32 cellular contexts compared by ENCODE assay signal in genomic region chr4:3422808-3423297, GRCh38. TPM values are rescaled to one million over a fixed set of nuclear protein-coding genes. Genes with fewer than 3 reads are reported as not detected.
"Had no signal": no experiment of that assay in that cellular context is flagged by ENCODE, and none has a peak within 500 bp of the region (broad histone marks: within the 10 kb centered on the region; RNA-seq: fewer than 3 reads in every experiment).

No MANE protein-coding gene starts in this region.

- H3K27me3 Mint-ChIP-seq: activated CD4-positive, alpha-beta T cell treated with anti-CD3 and anti-CD28 coated beads, Interleukin-2, amount 10 ng/mL, durations not matched to agents 24 days and 14 days; activated CD8-positive, alpha-beta T cell treated with anti-CD3 and anti-CD28 coated beads for 36 hours; activated naive CD4-positive, alpha-beta T cell treated with anti-CD3 and anti-CD28 coated beads, Interleukin-2, amount 50 U/mL, for 24 hours; activated naive CD8-positive, alpha-beta T cell treated with anti-CD3 and anti-CD28 coated beads, Interleukin-2, amount 10 ng/mL, durations not matched to agents 7 days and 5 days; activated T-helper 17 cell treated with anti-CD3 and anti-CD28 coated beads, Interleukin-2, amount 50 U/mL, for 72 hours had no signal

- DNase-seq: activated CD4-positive, alpha-beta T cell treated with anti-CD3 and anti-CD28 coated beads, Interleukin-2, amount 10 ng/mL, durations not matched to agents 24 days and 14 days; activated CD4-positive, alpha-beta T cell treated with anti-CD3 and anti-CD28 coated beads, Interleukin-2, amount 50 U/mL, for 4 hours; activated CD8-positive, alpha-beta T cell treated with anti-CD3 and anti-CD28 coated beads for 36 hours; activated effector memory CD4-positive, alpha-beta T cell treated with anti-CD3 and anti-CD28 coated beads, Interleukin-2, amount 50 U/mL, for 16 hours; activated naive CD4-positive, alpha-beta T cell; activated naive CD8-positive, alpha-beta T cell treated with anti-CD3 and anti-CD28 coated beads, Interleukin-2, amount 10 ng/mL, durations not matched to agents 7 days and 5 days; activated T-cell treated with anti-CD3 and anti-CD28 coated beads, Interleukin-2, amount 50 U/mL, for 1 hour; activated T-cell treated with anti-CD3 and anti-CD28 coated beads, Interleukin-2, amount 50 U/mL, for 72 hours; amygdala; body of pancreas; Karpas-422; KBM-7; NCI-H1105 treated with DMSO at 0.1 percent for 48 hours; NCI-H1436; NCI-H1694 treated with DMSO at 0.1 percent for 48 hours; NCI-H2029; NCI-H345; NCI-H524 treated with DMSO at 0.1 percent for 48 hours; SHP77; SJCRH30; T1000; WERI-Rb-1 had no signal

- H3K36me3 ChIP-seq: breast epithelium had no signal

- ATAC-seq: activated CD8-positive, alpha-beta T cell treated with anti-CD3 and anti-CD28 coated beads for 36 hours; activated T-cell treated with anti-CD3 and anti-CD28 coated beads, Interleukin-2, amount 50 U/mL, for 72 hours; activated T-helper 17 cell treated with anti-CD3 and anti-CD28 coated beads, Interleukin-2, amount 50 U/mL, for 72 hours; body of pancreas had no signal

- H3K4me1 ChIP-seq: body of pancreas, breast epithelium, SJCRH30 had no signal

- H3K4me1 Mint-ChIP-seq: activated CD4-positive, alpha-beta T cell treated with anti-CD3 and anti-CD28 coated beads, Interleukin-2, amount 10 ng/mL, durations not matched to agents 24 days and 14 days; activated naive CD4-positive, alpha-beta T cell treated with anti-CD3 and anti-CD28 coated beads, Interleukin-2, amount 50 U/mL, for 24 hours; activated naive CD8-positive, alpha-beta T cell treated with anti-CD3 and anti-CD28 coated beads, Interleukin-2, amount 10 ng/mL, durations not matched to agents 7 days and 5 days; activated T-helper 17 cell treated with anti-CD3 and anti-CD28 coated beads, Interleukin-2, amount 50 U/mL, for 72 hours had no signal

- H3K4me3 ChIP-seq: body of pancreas, breast epithelium, SJCRH30, SK-N-MC had no signal

- H3K9me3 Mint-ChIP-seq: activated CD4-positive, alpha-beta T cell treated with anti-CD3 and anti-CD28 coated beads, Interleukin-2, amount 10 ng/mL, durations not matched to agents 24 days and 14 days; activated CD8-positive, alpha-beta T cell treated with anti-CD3 and anti-CD28 coated beads for 36 hours; activated naive CD4-positive, alpha-beta T cell treated with anti-CD3 and anti-CD28 coated beads, Interleukin-2, amount 50 U/mL, for 24 hours; activated naive CD8-positive, alpha-beta T cell treated with anti-CD3 and anti-CD28 coated beads, Interleukin-2, amount 10 ng/mL, durations not matched to agents 7 days and 5 days; activated T-cell treated with anti-CD3 and anti-CD28 coated beads, Interleukin-2, amount 50 U/mL, for 72 hours; activated T-helper 17 cell treated with anti-CD3 and anti-CD28 coated beads, Interleukin-2, amount 50 U/mL, for 72 hours had no signal

- H3K27ac Mint-ChIP-seq: activated CD4-positive, alpha-beta T cell treated with anti-CD3 and anti-CD28 coated beads, Interleukin-2, amount 10 ng/mL, durations not matched to agents 24 days and 14 days; activated CD8-positive, alpha-beta T cell treated with anti-CD3 and anti-CD28 coated beads for 36 hours; activated naive CD4-positive, alpha-beta T cell treated with anti-CD3 and anti-CD28 coated beads, Interleukin-2, amount 50 U/mL, for 24 hours; activated naive CD8-positive, alpha-beta T cell treated with anti-CD3 and anti-CD28 coated beads, Interleukin-2, amount 10 ng/mL, durations not matched to agents 7 days and 5 days; activated T-cell treated with anti-CD3 and anti-CD28 coated beads, Interleukin-2, amount 50 U/mL, for 72 hours; activated T-helper 17 cell treated with anti-CD3 and anti-CD28 coated beads, Interleukin-2, amount 50 U/mL, for 72 hours had no signal

- H3K9me3 ChIP-seq: body of pancreas, breast epithelium, SJCRH30 had no signal

- H3K4me3 Mint-ChIP-seq: activated CD4-positive, alpha-beta T cell treated with anti-CD3 and anti-CD28 coated beads, Interleukin-2, amount 10 ng/mL, durations not matched to agents 24 days and 14 days; activated CD8-positive, alpha-beta T cell treated with anti-CD3 and anti-CD28 coated beads for 36 hours; activated naive CD4-positive, alpha-beta T cell treated with anti-CD3 and anti-CD28 coated beads, Interleukin-2, amount 50 U/mL, for 24 hours; activated naive CD8-positive, alpha-beta T cell treated with anti-CD3 and anti-CD28 coated beads, Interleukin-2, amount 10 ng/mL, durations not matched to agents 7 days and 5 days; activated T-cell treated with anti-CD3 and anti-CD28 coated beads, Interleukin-2, amount 50 U/mL, for 72 hours; activated T-helper 17 cell treated with anti-CD3 and anti-CD28 coated beads, Interleukin-2, amount 50 U/mL, for 72 hours had no signal

- H3K27ac ChIP-seq: body of pancreas, breast epithelium, RWPE1, SJCRH30, SK-N-MC, WERI-Rb-1 had no signal

- H3K27me3 ChIP-seq: body of pancreas, breast epithelium, SJCRH30 had no signal

- H3K36me3 Mint-ChIP-seq: activated naive CD8-positive, alpha-beta T cell treated with anti-CD3 and anti-CD28 coated beads, Interleukin-2, amount 10 ng/mL, durations not matched to agents 7 days and 5 days had no signal

RNA-seq across cellular contexts. Expression of gene HGFAC, which starts 18.9 kb away (rescaled TPM):
- total RNA-seq: activated CD4-positive, alpha-beta T cell treated with anti-CD3 and anti-CD28 coated beads, Interleukin-2, amount 10 ng/mL, durations not matched to agents 24 days and 14 days; activated CD8-positive, alpha-beta memory T cell treated with anti-CD3 and anti-CD28 coated beads for 36 hours; activated CD8-positive, alpha-beta T cell treated with anti-CD3 and anti-CD28 coated beads for 36 hours; activated naive CD8-positive, alpha-beta T cell treated with anti-CD3 and anti-CD28 coated beads, Interleukin-2, amount 10 ng/mL, durations not matched to agents 7 days and 5 days; activated T-helper 17 cell treated with anti-CD3 and anti-CD28 coated beads, Interleukin-2, amount 50 U/mL, for 72 hours; NCI-H460; T-helper 1 cell treated with Interleukin-12 subunit alpha and Interleukin-12 subunit beta and Interleukin-4 antibody, amounts not matched to agents 30 ng/mL and 1 ng/mL, for 36 hours; T-helper 2 cell treated with Interferon-gamma antibody and Interleukin-4, amounts not matched to agents 100 ng/mL and 5 ng/mL, for 36 hours had no signal

RNA-seq across cellular contexts. Expression of gene DOK7, which starts 40.3 kb away (rescaled TPM):
- total RNA-seq: activated CD4-positive, alpha-beta T cell treated with anti-CD3 and anti-CD28 coated beads, Interleukin-2, amount 10 ng/mL, durations not matched to agents 24 days and 14 days; activated CD8-positive, alpha-beta memory T cell treated with anti-CD3 and anti-CD28 coated beads for 36 hours; activated CD8-positive, alpha-beta T cell treated with anti-CD3 and anti-CD28 coated beads for 36 hours; activated naive CD8-positive, alpha-beta T cell treated with anti-CD3 and anti-CD28 coated beads, Interleukin-2, amount 10 ng/mL, durations not matched to agents 7 days and 5 days; activated T-cell treated with anti-CD3 and anti-CD28 coated beads, Interleukin-2, amount 50 U/mL, for 72 hours; activated T-helper 17 cell treated with anti-CD3 and anti-CD28 coated beads, Interleukin-2, amount 50 U/mL, for 72 hours; astrocyte; T-helper 1 cell treated with Interleukin-12 subunit alpha and Interleukin-12 subunit beta and Interleukin-4 antibody, amounts not matched to agents 30 ng/mL and 1 ng/mL, for 36 hours; T-helper 2 cell treated with Interferon-gamma antibody and Interleukin-4, amounts not matched to agents 100 ng/mL and 5 ng/mL, for 36 hours had no signal
